Comparison of ENCODE assay signal across 2 cellular contexts in genomic region chr14:51691176-51691575, GRCh38.
TF ChIP-seq lines count a peak whose summit lies in the region.

No MANE protein-coding gene starts in this region.

TF ChIP-seq in SK-N-SH treated with all-trans-retinoic acid at 6 μM for 48 hours, 23 proteins besides CTCF, POLR2A, EP300 and RAD21 (continued from another document):
- TF ChIP-seq, protein P1, sequence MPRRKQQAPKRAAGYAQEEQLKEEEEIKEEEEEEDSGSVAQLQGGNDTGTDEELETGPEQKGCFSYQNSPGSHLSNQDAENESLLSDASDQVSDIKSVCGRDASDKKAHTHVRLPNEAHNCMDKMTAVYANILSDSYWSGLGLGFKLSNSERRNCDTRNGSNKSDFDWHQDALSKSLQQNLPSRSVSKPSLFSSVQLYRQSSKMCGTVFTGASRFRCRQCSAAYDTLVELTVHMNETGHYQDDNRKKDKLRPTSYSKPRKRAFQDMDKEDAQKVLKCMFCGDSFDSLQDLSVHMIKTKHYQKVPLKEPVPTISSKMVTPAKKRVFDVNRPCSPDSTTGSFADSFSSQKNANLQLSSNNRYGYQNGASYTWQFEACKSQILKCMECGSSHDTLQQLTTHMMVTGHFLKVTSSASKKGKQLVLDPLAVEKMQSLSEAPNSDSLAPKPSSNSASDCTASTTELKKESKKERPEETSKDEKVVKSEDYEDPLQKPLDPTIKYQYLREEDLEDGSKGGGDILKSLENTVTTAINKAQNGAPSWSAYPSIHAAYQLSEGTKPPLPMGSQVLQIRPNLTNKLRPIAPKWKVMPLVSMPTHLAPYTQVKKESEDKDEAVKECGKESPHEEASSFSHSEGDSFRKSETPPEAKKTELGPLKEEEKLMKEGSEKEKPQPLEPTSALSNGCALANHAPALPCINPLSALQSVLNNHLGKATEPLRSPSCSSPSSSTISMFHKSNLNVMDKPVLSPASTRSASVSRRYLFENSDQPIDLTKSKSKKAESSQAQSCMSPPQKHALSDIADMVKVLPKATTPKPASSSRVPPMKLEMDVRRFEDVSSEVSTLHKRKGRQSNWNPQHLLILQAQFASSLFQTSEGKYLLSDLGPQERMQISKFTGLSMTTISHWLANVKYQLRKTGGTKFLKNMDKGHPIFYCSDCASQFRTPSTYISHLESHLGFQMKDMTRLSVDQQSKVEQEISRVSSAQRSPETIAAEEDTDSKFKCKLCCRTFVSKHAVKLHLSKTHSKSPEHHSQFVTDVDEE (CRISPR knock-in tag; IDR thresholded peaks at IDR 0.05) = no peak
- TF ChIP-seq CSRNP3 (CRISPR knock-in tag; IDR thresholded peaks at IDR 0.05) (no peak), TCF4 (CRISPR knock-in tag; IDR thresholded peaks at IDR 0.05; ENCODE audit: borderline replicate concordance) (no peak), ZFP30 (CRISPR knock-in tag; IDR thresholded peaks at IDR 0.05) (no peak), ESRRG (CRISPR knock-in tag; IDR thresholded peaks at IDR 0.05) (no peak)

TF ChIP-seq in SK-N-SH, 30 proteins besides CTCF, POLR2A, EP300 and RAD21 (continued from another document):
- TF ChIP-seq REST (IDR thresholded peaks at IDR 0.05; ENCODE audit: low read depth, low read length) (no peak), RCOR1 (IDR thresholded peaks at IDR 0.05; ENCODE audit: low read length) (no peak), JUND (IDR thresholded peaks at IDR 0.05) (no peak), ELF1 (IDR thresholded peaks at IDR 0.05) (no peak), FOSL2 (IDR thresholded peaks at IDR 0.05; ENCODE audit: borderline replicate concordance, low read depth) (no peak), CHD2 (IDR thresholded peaks at IDR 0.05; ENCODE audit: low read length, partially characterized antibody) (no peak), FOXJ3 (CRISPR knock-in tag; IDR thresholded peaks at IDR 0.05) (no peak)
